23 cellular contexts compared by ENCODE assay signal in the genomic region with DNA sequence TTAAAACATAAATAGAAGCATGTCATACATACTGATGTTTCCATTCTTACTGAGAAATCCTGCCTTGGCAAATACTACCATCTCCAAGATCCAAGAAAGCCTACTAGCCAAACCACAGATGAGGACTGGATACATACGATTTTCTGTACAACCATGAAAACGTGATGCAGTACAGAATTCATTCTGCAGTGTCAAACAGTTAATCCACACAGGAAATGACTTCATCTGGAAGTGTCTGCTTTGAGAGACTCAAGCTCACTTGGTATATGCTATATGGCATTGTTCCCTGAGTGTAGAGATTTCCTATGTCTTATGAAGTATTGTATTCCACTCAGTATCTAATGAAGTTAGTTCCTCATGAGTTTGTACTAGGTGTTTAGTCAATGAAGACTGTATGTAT.
A peak's percentile ranks its signal among the peaks of the same experiment; 100 is the strongest.
DNase-seq lines count a peak whose midpoint lies in the region; ATAC-seq and TF ChIP-seq lines count a peak whose summit lies in the region.
"Had no signal": no experiment of that assay in that cellular context is flagged by ENCODE, and none has a peak within 500 bp of the region (broad histone marks: within the 10 kb centered on the region; RNA-seq: fewer than 3 reads in every experiment).

No MANE protein-coding gene starts in this region.

- no peaks in the 10 kb centered on the region for H3K36me3 Mint-ChIP-seq in MCF 10A (ENCODE audit: insufficient read depth, unreplicated experiment)
- H3K36me3 Mint-ChIP-seq: natural killer cell treated with Interleukin-12 subunit alpha and Interleukin-12 subunit beta and Interleukin-15 and Interleukin-18, amount 100 ng/mL, for 72 hours had no signal

- H3K27me3 Mint-ChIP-seq in MCF 10A (ENCODE audit: insufficient read depth, unreplicated experiment): no peaks in the 10 kb centered on the region
- H3K27me3 Mint-ChIP-seq: stimulated activated naive CD8-positive, alpha-beta T cell treated with anti-CD3 and anti-CD28 coated beads, Interleukin-15, Interleukin-2, amounts not matched to agents 100 ng/mL and 50 ng/mL, for 24 hours had no signal

- TF ChIP-seq CTCF in MCF 10A (IDR thresholded peaks at IDR 0.05; ENCODE audit: unreplicated experiment) (no peak), breast epithelium (IDR thresholded peaks at IDR 0.05) (no peak), fibroblast of lung (conservative IDR thresholded peaks at IDR 0.05 in 1 of 2, IDR thresholded peaks at IDR 0.05 in 1 of 2; ENCODE audit: low read depth in 1 of 2, low read length in 2 of 2) (no peak)

- no peaks in the 10 kb centered on the region for H3K9me3 Mint-ChIP-seq in MCF 10A (ENCODE audit: unreplicated experiment)
- H3K9me3 Mint-ChIP-seq: natural killer cell treated with Interleukin-12 subunit alpha and Interleukin-12 subunit beta and Interleukin-15 and Interleukin-18, amount 100 ng/mL, for 72 hours; stimulated activated naive CD8-positive, alpha-beta T cell treated with anti-CD3 and anti-CD28 coated beads, Interleukin-15, Interleukin-2, amounts not matched to agents 100 ng/mL and 50 ng/mL, for 24 hours had no signal

- no peaks in the 10 kb centered on the region for H4K20me1 ChIP-seq in fibroblast of lung (ENCODE audit: control insufficient read depth, extremely low read depth, insufficient read depth, low read length)
- H4K20me1 ChIP-seq: BLaER1 treated with 17β-estradiol and CSF1 and Interleukin-3, amounts not matched to agents 10 nM and 100 nM had no signal

- POLR2A ChIA-PET in MCF 10A (lab: Yijun Ruan, JAX): no interaction called here

- CTCF ChIA-PET in MCF 10A (lab: Yijun Ruan, JAX): no interaction called here

- peaks cover 0 to 21% of the 10 kb centered on the region in 2 donors for H3K27me3 ChIP-seq in breast epithelium
- H3K27me3 ChIP-seq in adipocyte (replicated peaks; ENCODE audit: control insufficient read depth, insufficient read depth, low read length): peaks cover 3% of the 10 kb centered on the region
- no peaks in the 10 kb centered on the region for H3K27me3 ChIP-seq in fibroblast of lung (ENCODE audit: control insufficient read depth, insufficient read depth, low read length)
- H3K27me3 ChIP-seq: BLaER1 treated with 17β-estradiol and CSF1 and Interleukin-3, amounts not matched to agents 10 nM and 100 nM; gastroesophageal sphincter had no signal

- H3K27ac ChIP-seq in breast epithelium (no peak overlapping the region), fibroblast of lung (ENCODE audit: insufficient read depth, low read length) (no peak overlapping the region)
- H3K27ac ChIP-seq: BLaER1 treated with 17β-estradiol and CSF1 and Interleukin-3, amounts not matched to agents 10 nM and 100 nM; gastroesophageal sphincter; skin epidermis had no signal

- no peak for TF ChIP-seq POLR2A in breast epithelium (IDR thresholded peaks at IDR 0.05)

- H3K9ac ChIP-seq in adipocyte (ENCODE audit: low read length) (peak overlapping the region; percentile 18), fibroblast of lung (ENCODE audit: insufficient read depth, low read length) (no peak overlapping the region)
- H3K9ac ChIP-seq: BLaER1 treated with 17β-estradiol and CSF1 and Interleukin-3, amounts not matched to agents 10 nM and 100 nM had no signal

- H3K9me3 ChIP-seq in breast epithelium (no peaks in the 10 kb centered on the region), adipocyte (ENCODE audit: control insufficient read depth, low read length) (no peaks in the 10 kb centered on the region), fibroblast of lung (ENCODE audit: control insufficient read depth, insufficient read depth, low read depth, low read length) (no peaks in the 10 kb centered on the region)
- H3K9me3 ChIP-seq: gastroesophageal sphincter had no signal

- BruUV-seq in MCF 10A (replicated peaks; lab: Mats Ljungman, UMichigan): no TSS peak

- no peak for ATAC-seq in left cardiac atrium
- ATAC-seq in GM18498 (IDR thresholded peaks at IDR 0.05; ENCODE audit: unreplicated experiment): no peak
- ATAC-seq: gastroesophageal sphincter; left colon; natural killer cell treated with Interleukin-12 subunit alpha and Interleukin-12 subunit beta and Interleukin-15 and Interleukin-18, amount 100 ng/mL, for 72 hours; Right ventricle myocardium inferior had no signal

- H3K36me3 ChIP-seq in breast epithelium (no peaks in the 10 kb centered on the region), adipocyte (ENCODE audit: control insufficient read depth, insufficient read depth, low read length, severe bottlenecking) (no peaks in the 10 kb centered on the region), fibroblast of lung (ENCODE audit: control insufficient read depth, insufficient read depth, low read length) (no peaks in the 10 kb centered on the region)
- H3K36me3 ChIP-seq: BLaER1 treated with 17β-estradiol and CSF1 and Interleukin-3, amounts not matched to agents 10 nM and 100 nM; gastroesophageal sphincter had no signal

- peak; percentile 12 for DNase-seq in MCF 10A (ENCODE audit: unreplicated experiment)
- no peak for DNase-seq in breast epithelium (ENCODE audit: low spot score in 2 of 2)
- DNase-seq in adipocyte (ENCODE audit: low read depth): no peak
- peak; percentile 59 to 63 for DNase-seq in fibroblast of lung (ENCODE audit: low read depth in 2 of 2)
- DNase-seq in left cardiac atrium: no peak
- DNase-seq in hippocampal formation (lab: John Stamatoyannopoulos, UW): no peak
- DNase-seq in COR-L47 (lab: John Stamatoyannopoulos, UW): no peak
- DNase-seq: 8988T; activated CD4-positive, alpha-beta T cell treated with anti-CD3 and anti-CD28 coated beads for 4 hours; activated effector memory CD4-positive, alpha-beta T cell treated with Interleukin-2 at 50 U/mL for 16 hours; amygdala; KG1; left colon; NCI-H526 treated with DMSO at 0.1 percent for 48 hours; posterior cingulate gyrus; trophoblast cell had no signal

- no peak overlapping the region for H2AFZ ChIP-seq in fibroblast of lung (ENCODE audit: low read length)

- no peak overlapping the region for H3K4me3 Mint-ChIP-seq in MCF 10A (ENCODE audit: unreplicated experiment)
- H3K4me3 Mint-ChIP-seq: natural killer cell treated with Interleukin-12 subunit alpha and Interleukin-12 subunit beta and Interleukin-15 and Interleukin-18, amount 100 ng/mL, for 72 hours; stimulated activated naive CD8-positive, alpha-beta T cell treated with anti-CD3 and anti-CD28 coated beads, Interleukin-15, Interleukin-2, amounts not matched to agents 100 ng/mL and 50 ng/mL, for 24 hours had no signal

- H3K4me1 ChIP-seq in breast epithelium (no peaks in the 10 kb centered on the region), adipocyte (ENCODE audit: control insufficient read depth, insufficient read depth, low read length) (peaks cover 9% of the 10 kb centered on the region), fibroblast of lung (ENCODE audit: control insufficient read depth, extremely low read depth, insufficient read depth, low read length) (no peaks in the 10 kb centered on the region)
- H3K4me1 ChIP-seq: BLaER1 treated with 17β-estradiol and CSF1 and Interleukin-3, amounts not matched to agents 10 nM and 100 nM; gastroesophageal sphincter had no signal

- no peaks in the 10 kb centered on the region for H3K79me2 ChIP-seq in fibroblast of lung (ENCODE audit: control insufficient read depth, insufficient read depth, low read length)

- no peak overlapping the region for H3K27ac Mint-ChIP-seq in MCF 10A (ENCODE audit: low read depth, unreplicated experiment)
- H3K27ac Mint-ChIP-seq: natural killer cell treated with Interleukin-12 subunit alpha and Interleukin-12 subunit beta and Interleukin-15 and Interleukin-18, amount 100 ng/mL, for 72 hours; stimulated activated naive CD8-positive, alpha-beta T cell treated with anti-CD3 and anti-CD28 coated beads, Interleukin-15, Interleukin-2, amounts not matched to agents 100 ng/mL and 50 ng/mL, for 24 hours had no signal

- H3K4me3 ChIP-seq in breast epithelium (no peak overlapping the region), adipocyte (ENCODE audit: low read length) (no peak overlapping the region), fibroblast of lung (replicated peaks in 1 of 4; ENCODE audit: control extremely low read depth in 1 of 4, insufficient read depth in 1 of 4, low read depth in 3 of 4, low read length in 4 of 4) (no peak overlapping the region)
- H3K4me3 ChIP-seq: BLaER1 treated with 17β-estradiol and CSF1 and Interleukin-3, amounts not matched to agents 10 nM and 100 nM; gastroesophageal sphincter; skin epidermis had no signal

- intact Hi-C loops in MCF 10A (cut with micrococcal nuclease) (no loop called here), breast epithelium (cut with DNase I; ENCODE audit: low total_unique reads) (no loop called here), left cardiac atrium (cut with DNase I) (no loop called here)

- H3K4me1 Mint-ChIP-seq in MCF 10A (ENCODE audit: insufficient read depth, unreplicated experiment): no peaks in the 10 kb centered on the region

- no peak overlapping the region for H3K4me2 ChIP-seq in fibroblast of lung (ENCODE audit: extremely low read depth, insufficient read depth, low read length)

Comparison
In these comparisons a context has a peak if more than half of its experiments do, and no peak if none do; other contexts are left out.
1. DNase-seq: peak in MCF 10A (single experiment) and fibroblast of lung (2 of 2); none in breast epithelium (0 of 2), adipocyte (single experiment), left cardiac atrium (single experiment), hippocampal formation (0 of 2) and COR-L47 (single experiment).